In the genomic region with DNA sequence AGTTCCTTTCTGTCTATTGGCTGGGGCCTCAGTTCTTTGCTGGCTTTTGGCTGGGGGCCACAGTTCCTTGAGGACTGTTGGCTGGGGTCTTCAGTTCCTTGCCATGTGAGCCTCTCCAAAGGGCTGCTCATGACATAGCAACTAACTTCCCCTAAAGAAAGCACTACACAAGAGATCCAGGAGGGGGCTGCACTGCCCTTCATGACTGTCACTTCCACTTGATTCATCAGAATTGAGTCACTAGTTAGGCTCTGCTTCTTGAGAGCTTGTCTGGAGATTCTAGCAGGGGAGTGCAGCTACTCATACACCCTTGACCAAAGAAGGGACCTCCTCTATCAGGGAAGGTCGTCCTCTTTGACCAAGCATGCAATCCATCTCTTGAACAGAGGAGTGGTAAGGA, we compare ENCODE assay signal across 8 cellular contexts. TPM values are rescaled to one million over a fixed set of nuclear protein-coding genes. Genes with fewer than 3 reads are reported as not detected.
DNase-seq lines count a peak whose midpoint lies in the region; ATAC-seq and TF ChIP-seq lines count a peak whose summit lies in the region.

No MANE protein-coding gene starts in this region.

- H3K4me1 Mint-ChIP-seq in progenitor cell of endocrine pancreas (ENCODE audit: low read depth): no peaks in the 10 kb centered on the region

- H3K27me3 Mint-ChIP-seq in progenitor cell of endocrine pancreas: no peaks in the 10 kb centered on the region

- H3K4me3 ChIP-seq in AG04450 (ENCODE audit: low read depth, low read length): no peak overlapping the region
- no peak overlapping the region for H3K4me3 ChIP-seq in choroid plexus epithelial cell (ENCODE audit: low read depth, low read length)

- H3K27ac ChIP-seq in AG04450 (ENCODE audit: low read depth, low read length): no peak overlapping the region

- peak; percentile 60 for TF ChIP-seq CTCF in AG04450 (IDR thresholded peaks at IDR 0.05; ENCODE audit: low read depth, low read length)
- peak; percentile 51 for TF ChIP-seq CTCF in choroid plexus epithelial cell (conservative IDR thresholded peaks at IDR 0.05; ENCODE audit: low read depth, low read length)
- TF ChIP-seq CTCF in progenitor cell of endocrine pancreas (IDR thresholded peaks at IDR 0.05; ENCODE audit: unreplicated experiment): peak; percentile 37
- no peak for TF ChIP-seq CTCF in GM10248 (IDR thresholded peaks at IDR 0.05; ENCODE audit: control extremely low read depth, extremely low read depth, low read depth, missing control alignments)

- peaks cover 4% of the 10 kb centered on the region for H3K9me3 ChIP-seq in AG04450 (ENCODE audit: control insufficient read depth, insufficient read depth, low read length)

- no peaks in the 10 kb centered on the region for H3K9me3 Mint-ChIP-seq in progenitor cell of endocrine pancreas (ENCODE audit: low read depth)

- DNase-seq in AG04450 (ENCODE audit: low read depth, low spot score): peak; percentile 11
- DNase-seq in OCI-M2 (lab: John Stamatoyannopoulos, UW; ENCODE audit: unreplicated experiment): peak; percentile 11
- peak; percentile 44 for DNase-seq in choroid plexus epithelial cell (ENCODE audit: low read depth)
- DNase-seq in progenitor cell of endocrine pancreas (ENCODE audit: low spot score, unreplicated experiment): no peak
- no peak for DNase-seq in GM19240 (ENCODE audit: insufficient read length, low spot score)
- DNase-seq in NCI-H1694 (lab: John Stamatoyannopoulos, UW): no peak
- no peak for DNase-seq in GM10248 (ENCODE audit: extremely low spot score)

- no peak overlapping the region for H3K27ac Mint-ChIP-seq in progenitor cell of endocrine pancreas

- no peaks in the 10 kb centered on the region for H3K36me3 Mint-ChIP-seq in progenitor cell of endocrine pancreas (ENCODE audit: insufficient read depth)

- H3K4me3 Mint-ChIP-seq in progenitor cell of endocrine pancreas (ENCODE audit: low read depth): no peak overlapping the region

- ATAC-seq in GM18868 (IDR thresholded peaks at IDR 0.05; ENCODE audit: unreplicated experiment): peak; percentile 68

- POLR2A ChIA-PET in AG04450 (lab: Yijun Ruan, JAX) (no interaction called here), GM10248 (lab: Yijun Ruan, JAX) (no interaction called here)

- no peaks in the 10 kb centered on the region for H3K27me3 ChIP-seq in AG04450 (ENCODE audit: control insufficient read depth, insufficient read depth, low read length)

- CTCF ChIA-PET in AG04450 (lab: Charles Lee): interaction anchor here (0.5 to 1.0 kb wide), 6 partner anchors 37 to 807 kb away, joined by 3 to 6 read pairs (median 4); no protein-coding TSS in a partner anchor
- CTCF ChIA-PET in GM10248 (lab: Yijun Ruan, JAX): no interaction called here

RNA-seq across cellular contexts. Expression of gene MKX, which starts 38.0 kb away (rescaled TPM):
- polyA plus RNA-seq in AG04450 (2011; rRNA removed): 0.76 and 0.87 TPM in 2 replicates
- 0.51 and 1.2 TPM in 2 replicates for polyA minus RNA-seq in AG04450 (2011; rRNA and poly(A)+ RNA removed)
- total RNA-seq in progenitor cell of endocrine pancreas: 0.31 and 0.67 TPM in 2 replicates

Comparison
In these comparisons a context has a peak if more than half of its experiments do, and no peak if none do; other contexts are left out.
1. DNase-seq: peak in AG04450 (single experiment), OCI-M2 (single experiment) and choroid plexus epithelial cell (single experiment); none in progenitor cell of endocrine pancreas (single experiment), GM19240 (single experiment), NCI-H1694 (single experiment) and GM10248 (single experiment).